ENCODE assay signal across 10 cellular contexts in genomic region chr18:10660485-10660884, GRCh38.
DNase-seq lines count a peak whose midpoint lies in the region; ATAC-seq and TF ChIP-seq lines count a peak whose summit lies in the region.
"Had no signal": no experiment of that assay in that cellular context is flagged by ENCODE, and none has a peak within 500 bp of the region (broad histone marks: within the 10 kb centered on the region; RNA-seq: fewer than 3 reads in every experiment).

No MANE protein-coding gene starts in this region.

- no peaks in the 10 kb centered on the region for H3K36me3 Mint-ChIP-seq in GM23338 (ENCODE audit: low read depth)
- H3K36me3 Mint-ChIP-seq in activated CD4-positive, alpha-beta memory T cell treated with anti-CD3 and anti-CD28 coated beads, Interleukin-2, amount 10 ng/mL, durations not matched to agents 7 days and 5 days (ENCODE audit: low read depth) = no peaks in the 10 kb centered on the region

- H3K9me3 ChIP-seq in skeletal muscle satellite cell (replicated peaks; ENCODE audit: low read length) = no peaks in the 10 kb centered on the region
- H3K9me3 ChIP-seq: ascending aorta had no signal

- no peaks in the 10 kb centered on the region for H4K20me1 ChIP-seq in GM23338 (replicated peaks; ENCODE audit: insufficient read depth)

- H3K4me3 ChIP-seq in GM23338 (no peak overlapping the region), skeletal muscle satellite cell (ENCODE audit: low read length) (no peak overlapping the region)
- H3K4me3 ChIP-seq: ascending aorta, SK-N-MC had no signal

- CTCF ChIA-PET in activated CD4-positive, alpha-beta memory T cell treated with anti-CD3 and anti-CD28 coated beads, Interleukin-2, amount 10 ng/mL, durations not matched to agents 7 days and 5 days (lab: Charles Lee) = interaction anchor here (1.2 kb wide), 1 partner anchor 19 kb away, joined by 3 read pairs; no protein-coding TSS in a partner anchor

- peaks cover 22% of the 10 kb centered on the region for H3K4me1 Mint-ChIP-seq in GM23338
- H3K4me1 Mint-ChIP-seq in activated CD4-positive, alpha-beta memory T cell treated with anti-CD3 and anti-CD28 coated beads, Interleukin-2, amount 10 ng/mL, durations not matched to agents 7 days and 5 days = no peaks in the 10 kb centered on the region

- H3K9me2 ChIP-seq in GM23338 (ENCODE audit: insufficient read depth) = no peaks in the 10 kb centered on the region

- H2AFZ ChIP-seq in GM23338 = peak overlapping the region; percentile 91

- peaks cover 7% of the 10 kb centered on the region for H3K27me3 Mint-ChIP-seq in GM23338 (ENCODE audit: insufficient read depth, low read depth, poor library complexity)
- peaks cover 3% of the 10 kb centered on the region for H3K27me3 Mint-ChIP-seq in activated CD4-positive, alpha-beta memory T cell treated with anti-CD3 and anti-CD28 coated beads, Interleukin-2, amount 10 ng/mL, durations not matched to agents 7 days and 5 days

- DNase-seq in GM23338 (ENCODE audit: low spot score) = no peak
- DNase-seq in amniotic epithelial cell (ENCODE audit: low read depth) = peak; percentile 52
- DNase-seq in left cardiac atrium = peak; percentile 40
- no peak for DNase-seq in activated CD4-positive, alpha-beta memory T cell treated with anti-CD3 and anti-CD28 coated beads, Interleukin-2, amount 10 ng/mL, durations not matched to agents 7 days and 5 days
- no peak for DNase-seq in COR-L47 (lab: John Stamatoyannopoulos, UW)
- no peak for DNase-seq in GM10266 (ENCODE audit: extremely low spot score)
- DNase-seq: NCI-H226 had no signal

- intact Hi-C loops in left cardiac atrium (cut with DNase I) = no loop called here

- H3K9me3 Mint-ChIP-seq in GM23338 = no peaks in the 10 kb centered on the region
- no peaks in the 10 kb centered on the region for H3K9me3 Mint-ChIP-seq in activated CD4-positive, alpha-beta memory T cell treated with anti-CD3 and anti-CD28 coated beads, Interleukin-2, amount 10 ng/mL, durations not matched to agents 7 days and 5 days

- no peak for ATAC-seq in GM23338
- ATAC-seq in left cardiac atrium = peak; percentile 50 to 75

- H3K4me3 Mint-ChIP-seq in GM23338 = no peak overlapping the region
- H3K4me3 Mint-ChIP-seq in activated CD4-positive, alpha-beta memory T cell treated with anti-CD3 and anti-CD28 coated beads, Interleukin-2, amount 10 ng/mL, durations not matched to agents 7 days and 5 days = no peak overlapping the region

- H3K79me2 ChIP-seq in GM23338 (replicated peaks; ENCODE audit: insufficient read depth) = no peaks in the 10 kb centered on the region

- H3K36me3 ChIP-seq in GM23338 (ENCODE audit: insufficient read depth) (no peaks in the 10 kb centered on the region), skeletal muscle satellite cell (ENCODE audit: insufficient read depth, low read length) (no peaks in the 10 kb centered on the region)
- H3K36me3 ChIP-seq: ascending aorta had no signal

- no peaks in the 10 kb centered on the region for H3F3A ChIP-seq in GM23338 (replicated peaks; ENCODE audit: low read depth)

- peaks cover 9% of the 10 kb centered on the region; the same call in 1 of the 2 replicates for H3K4me1 ChIP-seq in GM23338 (ENCODE audit: insufficient read depth)
- no peaks in the 10 kb centered on the region for H3K4me1 ChIP-seq in skeletal muscle satellite cell (ENCODE audit: control insufficient read depth, insufficient read depth, low read length)
- H3K4me1 ChIP-seq: ascending aorta had no signal

- no peak overlapping the region for H3K9ac ChIP-seq in skeletal muscle satellite cell (ENCODE audit: low read depth, low read length)

- no peak overlapping the region for H3K27ac Mint-ChIP-seq in GM23338
- H3K27ac Mint-ChIP-seq in activated CD4-positive, alpha-beta memory T cell treated with anti-CD3 and anti-CD28 coated beads, Interleukin-2, amount 10 ng/mL, durations not matched to agents 7 days and 5 days = no peak overlapping the region

- TF ChIP-seq CTCF in GM23338 (conservative IDR thresholded peaks at IDR 0.05; ENCODE audit: low read depth in 2 of 2) (no peak), GM10266 (IDR thresholded peaks at IDR 0.05; ENCODE audit: control insufficient read depth, insufficient read depth, low read depth, missing control alignments) (no peak)

- H3K27ac ChIP-seq in GM23338 (ENCODE audit: low read depth) = no peak overlapping the region
- H3K27ac ChIP-seq: ascending aorta, SK-N-MC had no signal

- no peak overlapping the region for H3K4me2 ChIP-seq in GM23338
- H3K4me2 ChIP-seq in skeletal muscle satellite cell (ENCODE audit: low read length) = peak overlapping the region; percentile 24

- H3K27me3 ChIP-seq in GM23338 (ENCODE audit: insufficient read depth) (no peaks in the 10 kb centered on the region), skeletal muscle satellite cell (ENCODE audit: control insufficient read depth, insufficient read depth, low read length) (peaks cover 17% of the 10 kb centered on the region)
- H3K27me3 ChIP-seq: ascending aorta had no signal

- POLR2A ChIA-PET in activated CD4-positive, alpha-beta memory T cell treated with anti-CD3 and anti-CD28 coated beads, Interleukin-2, amount 10 ng/mL, durations not matched to agents 7 days and 5 days (lab: Charles Lee) = no interaction called here

TF ChIP-seq in GM23338, 12 proteins besides CTCF, POLR2A, EP300 and RAD21:
- no peak for TF ChIP-seq STAT1 (IDR thresholded peaks at IDR 0.05; ENCODE audit: unreplicated experiment)
- no peak for TF ChIP-seq ZNF331 (CRISPR knock-in tag; IDR thresholded peaks at IDR 0.05; ENCODE audit: low read depth)
- TF ChIP-seq ZNF114 (CRISPR knock-in tag; IDR thresholded peaks at IDR 0.05) = no peak
- no peak for TF ChIP-seq NANOG (IDR thresholded peaks at IDR 0.05; ENCODE audit: borderline replicate concordance)

Comparison
In these comparisons a context has a peak if more than half of its experiments do, and no peak if none do; other contexts are left out.
1. DNase-seq: peak in amniotic epithelial cell (single experiment) and left cardiac atrium (single experiment); none in GM23338 (single experiment), activated CD4-positive, alpha-beta memory T cell treated with anti-CD3 and anti-CD28 coated beads, Interleukin-2, amount 10 ng/mL, durations not matched to agents 7 days and 5 days (single experiment), COR-L47 (single experiment) and GM10266 (single experiment).